Comparison of ENCODE assay signal across 12 cellular contexts in genomic region chr18:1914489-1914888, GRCh38.
DNase-seq lines count a peak whose midpoint lies in the region; ATAC-seq and TF ChIP-seq lines count a peak whose summit lies in the region.
"Had no signal": no experiment of that assay in that cellular context is flagged by ENCODE, and none has a peak within 500 bp of the region (broad histone marks: within the 10 kb centered on the region; RNA-seq: fewer than 3 reads in every experiment).

No MANE protein-coding gene starts in this region.

- H3K4me1 ChIP-seq in foreskin keratinocyte (no peaks in the 10 kb centered on the region), stomach (no peaks in the 10 kb centered on the region)

- peak; percentile 67 for ATAC-seq in HG03378 (IDR thresholded peaks at IDR 0.05; ENCODE audit: unreplicated experiment)
- peak; percentile 57 for ATAC-seq in foreskin keratinocyte
- ATAC-seq: stimulated activated effector memory CD8-positive, alpha-beta T cell treated with anti-CD3 and anti-CD28 coated beads, Interleukin-12 subunit alpha, Interleukin-12 subunit beta, amount 100 ng/mL, for 72 hours had no signal

- no peaks in the 10 kb centered on the region for H3K27me3 Mint-ChIP-seq in osteocyte (ENCODE audit: unreplicated experiment)

- no peak overlapping the region for H3K4me3 ChIP-seq in stomach

- no peak overlapping the region for H3K4me3 Mint-ChIP-seq in osteocyte (ENCODE audit: unreplicated experiment)
- H3K4me3 Mint-ChIP-seq: stimulated activated effector memory CD8-positive, alpha-beta T cell treated with anti-CD3 and anti-CD28 coated beads, Interleukin-12 subunit alpha, Interleukin-12 subunit beta, amount 100 ng/mL, for 72 hours had no signal

- TF ChIP-seq EP300 in stomach (IDR thresholded peaks at IDR 0.05): no peak

- no peak for TF ChIP-seq POLR2A in stomach (IDR thresholded peaks at IDR 0.05)

- no peaks in the 10 kb centered on the region for H3K4me1 Mint-ChIP-seq in osteocyte (ENCODE audit: unreplicated experiment)
- H3K4me1 Mint-ChIP-seq: stimulated activated effector memory CD8-positive, alpha-beta T cell treated with anti-CD3 and anti-CD28 coated beads, Interleukin-12 subunit alpha, Interleukin-12 subunit beta, amount 100 ng/mL, for 72 hours had no signal

- H3K9me3 Mint-ChIP-seq in osteocyte (ENCODE audit: unreplicated experiment): peaks cover 24% of the 10 kb centered on the region

- intact Hi-C loops in stomach (cut with DNase I; ENCODE audit: low total_unique reads): no loop called here

- H3K36me3 ChIP-seq in stomach: no peaks in the 10 kb centered on the region

- H3K27ac Mint-ChIP-seq in osteocyte (ENCODE audit: unreplicated experiment): no peak overlapping the region
- H3K27ac Mint-ChIP-seq: stimulated activated effector memory CD8-positive, alpha-beta T cell treated with anti-CD3 and anti-CD28 coated beads, Interleukin-12 subunit alpha, Interleukin-12 subunit beta, amount 100 ng/mL, for 72 hours had no signal

- no peaks in the 10 kb centered on the region for H3K36me3 Mint-ChIP-seq in osteocyte (ENCODE audit: unreplicated experiment)
- H3K36me3 Mint-ChIP-seq: stimulated activated effector memory CD8-positive, alpha-beta T cell treated with anti-CD3 and anti-CD28 coated beads, Interleukin-12 subunit alpha, Interleukin-12 subunit beta, amount 100 ng/mL, for 72 hours had no signal

- H3K27me3 ChIP-seq in foreskin keratinocyte (no peaks in the 10 kb centered on the region), stomach (no peaks in the 10 kb centered on the region)

- H3K9me3 ChIP-seq in stomach: peaks cover 11 to 33% (median 24%) of the 10 kb centered on the region in 4 donors

- H3K27ac ChIP-seq in foreskin keratinocyte (no peak overlapping the region), stomach (no peak overlapping the region)

- TF ChIP-seq CTCF in foreskin keratinocyte (conservative IDR thresholded peaks at IDR 0.05) (peak; percentile 51), osteocyte (IDR thresholded peaks at IDR 0.05) (no peak), stomach (IDR thresholded peaks at IDR 0.05) (no peak)

- DNase-seq in DMS53 treated with DMSO at 0.1 percent for 48 hours (lab: John Stamatoyannopoulos, UW; ENCODE audit: unreplicated experiment) (peak; percentile 93), RKO (ENCODE audit: low spot score) (peak; percentile 58), foreskin keratinocyte (peak; percentile 18 to 42), KG1 (lab: John Stamatoyannopoulos, UW) (no peak), osteocyte (ENCODE audit: extremely low spot score, unreplicated experiment) (no peak), stomach (no peak)
- DNase-seq in activated effector memory CD4-positive, alpha-beta T cell treated with Interleukin-2 at 50 U/mL for 16 hours: no peak
- DNase-seq: head of caudate nucleus, retina, T-helper 9 cell had no signal

Comparison
In these comparisons a context has a peak if more than half of its experiments do, and no peak if none do; other contexts are left out.
1. DNase-seq: peak in DMS53 treated with DMSO at 0.1 percent for 48 hours (single experiment), RKO (single experiment) and foreskin keratinocyte (2 of 2); none in activated effector memory CD4-positive, alpha-beta T cell treated with Interleukin-2 at 50 U/mL for 16 hours (single experiment), KG1 (single experiment), osteocyte (single experiment) and stomach (single experiment).